ENCODE assay signal across 1 cellular context in genomic region chr5:108924457-108924961, GRCh38.
TF ChIP-seq lines count a peak whose summit lies in the region.

No MANE protein-coding gene starts in this region.

TF ChIP-seq in K562, 482 proteins besides CTCF, POLR2A, EP300 and RAD21 (continued from another document):
- TF ChIP-seq ZNF395 (CRISPR knock-in tag; IDR thresholded peaks at IDR 0.05) (no peak), CREB3 (tag; conservative IDR thresholded peaks at IDR 0.05; ENCODE audit: low read depth) (no peak), CCAR2 (IDR thresholded peaks at IDR 0.05; ENCODE audit: low read depth, low read length) (no peak), TAF7 (tag; IDR thresholded peaks at IDR 0.05) (no peak), ZNF77 (CRISPR knock-in tag; IDR thresholded peaks at IDR 0.05) (no peak), RAD51 (IDR thresholded peaks at IDR 0.05; ENCODE audit: borderline replicate concordance, low read depth) (no peak), ZNF507 (tag; conservative IDR thresholded peaks at IDR 0.05) (no peak), TBP (optimal IDR thresholded peaks at IDR 0.05; ENCODE audit: low read depth, low read length) (peak; percentile 16), ZBTB34 (CRISPR knock-in tag; IDR thresholded peaks at IDR 0.05) (no peak), HMBOX1 (IDR thresholded peaks at IDR 0.05) (0 out of 2 replicates have a peak, but pooled peaks have one; percentile 32), BCL6 (CRISPR knock-in tag; IDR thresholded peaks at IDR 0.05) (no peak), MIER1 (IDR thresholded peaks at IDR 0.05; ENCODE audit: low read depth) (no peak), ZFX (CRISPR knock-in tag; IDR thresholded peaks at IDR 0.05) (peak; percentile 26; the same call in 1 of the 2 replicates), CBFA2T3 (IDR thresholded peaks at IDR 0.05) (0 out of 2 replicates have a peak, but pooled peaks have one; percentile 9), NELFE (IDR thresholded peaks at IDR 0.05; ENCODE audit: insufficient read depth, insufficient read length) (no peak), ZNF253 (CRISPR knock-in tag; conservative IDR thresholded peaks at IDR 0.05) (no peak), ZNF699 (CRISPR knock-in tag; IDR thresholded peaks at IDR 0.05; ENCODE audit: insufficient replicate concordance) (no peak), CTCFL (IDR thresholded peaks at IDR 0.05; ENCODE audit: borderline replicate concordance, insufficient read depth, low read depth, low read length, poor library complexity, severe bottlenecking) (peak; percentile 49), PHF8 (IDR thresholded peaks at IDR 0.05; ENCODE audit: borderline replicate concordance, low read length) (peak; percentile 30; the same call in 1 of the 2 replicates), PHF20 (IDR thresholded peaks at IDR 0.05; ENCODE audit: partially characterized antibody) (peak; percentile 22), ARHGAP35 (IDR thresholded peaks at IDR 0.05; ENCODE audit: partially characterized antibody) (no peak), PHTF2 (CRISPR knock-in tag; IDR thresholded peaks at IDR 0.05) (no peak), ATF7 (IDR thresholded peaks at IDR 0.05) (peak; percentile 9; the same call in 1 of the 2 replicates), STAT5B (CRISPR knock-in tag; IDR thresholded peaks at IDR 0.05) (no peak), FOXM1 (IDR thresholded peaks at IDR 0.05; ENCODE audit: low read depth) (peak; percentile 41; the same call in 1 of the 2 replicates), FOXM1 (CRISPR knock-in tag; IDR thresholded peaks at IDR 0.05; ENCODE audit: low read depth) (no peak), MEF2D (tag; conservative IDR thresholded peaks at IDR 0.05; ENCODE audit: low read depth) (no peak), ZC3H11A (IDR thresholded peaks at IDR 0.05; ENCODE audit: low read depth, low read length) (no peak), E2F8 (IDR thresholded peaks at IDR 0.05; ENCODE audit: low read depth, partially characterized antibody) (no peak), RBM25 (IDR thresholded peaks at IDR 0.05; ENCODE audit: low read depth, low read length, severe bottlenecking) (no peak), ZNF184 (CRISPR knock-in tag; IDR thresholded peaks at IDR 0.05) (no peak), POLR2AphosphoS5 (IDR thresholded peaks at IDR 0.05; ENCODE audit: control insufficient read depth, insufficient read depth, low read depth, low read length) (no peak), ZNF584 (CRISPR knock-in tag; IDR thresholded peaks at IDR 0.05; ENCODE audit: low read depth) (no peak), ZNF143 (CRISPR knock-in tag; IDR thresholded peaks at IDR 0.05) (no peak), ZNF79 (CRISPR knock-in tag; IDR thresholded peaks at IDR 0.05; ENCODE audit: low read depth) (no peak), HDAC2 (IDR thresholded peaks at IDR 0.05) (0 out of 2 replicates have a peak, but pooled peaks have one; percentile 18)
- TF ChIP-seq, protein P1, sequence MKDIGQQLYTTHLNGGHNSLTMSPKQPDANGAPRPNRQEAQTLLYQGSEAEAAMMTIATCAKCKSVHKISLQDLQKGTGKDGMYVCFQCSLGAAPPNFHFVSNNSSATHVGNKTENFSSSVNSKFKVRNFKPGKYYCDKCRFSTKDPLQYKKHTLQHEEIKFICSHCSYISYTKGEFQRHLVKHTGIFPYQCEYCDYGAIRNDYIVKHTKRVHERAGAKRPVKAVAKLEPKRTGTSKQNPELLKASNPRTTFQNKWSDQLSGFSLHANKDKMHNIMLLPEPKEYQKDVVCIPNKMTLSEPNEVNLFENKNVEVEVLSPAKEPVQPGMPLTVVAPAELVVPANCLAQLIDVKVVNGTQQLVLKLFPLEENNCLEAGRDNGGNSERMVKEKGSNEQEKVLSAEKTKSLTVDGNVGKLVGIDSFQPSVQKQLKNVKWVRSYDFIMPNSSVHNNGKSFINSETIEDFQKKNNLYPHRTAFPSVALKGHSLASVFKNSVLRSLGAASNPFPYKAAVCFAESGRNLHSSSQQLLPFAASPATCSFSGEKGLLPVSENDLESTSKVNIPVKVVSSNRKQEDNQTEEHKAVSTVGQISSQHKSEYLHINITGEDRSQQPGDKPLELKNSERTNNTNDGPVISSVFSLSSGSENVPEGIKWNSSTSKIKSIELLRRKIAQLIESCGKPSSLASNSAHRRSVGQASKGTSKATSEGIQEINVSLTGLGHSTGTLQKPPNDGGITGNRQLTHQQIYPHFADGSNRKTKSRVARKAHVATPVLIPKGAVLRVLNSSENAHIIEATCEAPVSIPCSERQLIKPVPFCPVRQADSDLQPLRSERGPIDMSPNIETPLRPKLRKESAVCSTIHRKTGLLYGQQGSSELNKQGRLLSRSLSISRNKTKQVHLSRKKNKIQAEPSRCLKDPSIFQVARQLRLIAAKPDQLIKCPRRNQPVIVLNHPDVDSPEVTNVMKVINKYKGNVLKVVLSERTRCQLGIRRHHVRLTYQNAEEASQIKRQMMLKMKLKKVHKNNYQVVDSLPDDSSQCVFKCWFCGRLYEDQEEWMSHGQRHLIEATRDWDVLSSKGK (CRISPR knock-in tag; IDR thresholded peaks at IDR 0.05), result no peak
- TF ChIP-seq, protein P2, sequence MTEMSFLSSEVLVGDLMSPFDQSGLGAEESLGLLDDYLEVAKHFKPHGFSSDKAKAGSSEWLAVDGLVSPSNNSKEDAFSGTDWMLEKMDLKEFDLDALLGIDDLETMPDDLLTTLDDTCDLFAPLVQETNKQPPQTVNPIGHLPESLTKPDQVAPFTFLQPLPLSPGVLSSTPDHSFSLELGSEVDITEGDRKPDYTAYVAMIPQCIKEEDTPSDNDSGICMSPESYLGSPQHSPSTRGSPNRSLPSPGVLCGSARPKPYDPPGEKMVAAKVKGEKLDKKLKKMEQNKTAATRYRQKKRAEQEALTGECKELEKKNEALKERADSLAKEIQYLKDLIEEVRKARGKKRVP (CRISPR knock-in tag; IDR thresholded peaks at IDR 0.05), result no peak
- TF ChIP-seq, protein P3, sequence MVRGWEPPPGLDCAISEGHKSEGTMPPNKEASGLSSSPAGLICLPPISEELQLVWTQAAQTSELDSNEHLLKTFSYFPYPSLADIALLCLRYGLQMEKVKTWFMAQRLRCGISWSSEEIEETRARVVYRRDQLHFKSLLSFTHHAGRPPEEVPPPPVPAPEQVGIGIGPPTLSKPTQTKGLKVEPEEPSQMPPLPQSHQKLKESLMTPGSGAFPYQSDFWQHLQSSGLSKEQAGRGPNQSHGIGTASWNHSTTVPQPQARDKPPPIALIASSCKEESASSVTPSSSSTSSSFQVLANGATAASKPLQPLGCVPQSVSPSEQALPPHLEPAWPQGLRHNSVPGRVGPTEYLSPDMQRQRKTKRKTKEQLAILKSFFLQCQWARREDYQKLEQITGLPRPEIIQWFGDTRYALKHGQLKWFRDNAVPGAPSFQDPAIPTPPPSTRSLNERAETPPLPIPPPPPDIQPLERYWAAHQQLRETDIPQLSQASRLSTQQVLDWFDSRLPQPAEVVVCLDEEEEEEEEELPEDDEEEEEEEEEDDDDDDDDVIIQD (CRISPR knock-in tag; IDR thresholded peaks at IDR 0.05), result no peak
TF ChIP-seq in K562: peak in this region for 15.
